ENCODE assay signal across 25 cellular contexts in the genomic region with DNA sequence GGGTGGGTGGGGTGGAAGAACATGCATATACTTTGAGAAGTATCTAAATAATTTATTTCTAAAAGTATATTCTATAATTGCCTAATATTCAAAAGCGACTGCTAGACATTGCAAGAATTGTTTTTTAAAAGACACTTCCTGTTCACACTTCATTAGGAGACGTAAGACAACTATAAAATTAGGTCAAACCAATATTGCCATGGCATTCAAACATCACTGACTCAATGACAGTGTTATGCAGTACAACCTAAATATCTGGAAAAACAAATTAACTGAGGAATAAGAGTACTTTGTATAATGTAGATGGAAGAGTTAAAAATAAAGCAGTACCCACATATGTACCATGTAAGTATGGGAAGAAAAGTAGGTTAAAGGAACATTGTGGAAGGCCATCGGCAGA. TPM values are rescaled to one million over a fixed set of nuclear protein-coding genes. Genes with fewer than 3 reads are reported as not detected.
A peak's percentile ranks its signal among the peaks of the same experiment; 100 is the strongest.
DNase-seq lines count a peak whose midpoint lies in the region; ATAC-seq lines count a peak whose summit lies in the region.
"Had no signal": no experiment of that assay in that cellular context is flagged by ENCODE, and none has a peak within 500 bp of the region (broad histone marks: within the 10 kb centered on the region; RNA-seq: fewer than 3 reads in every experiment).

No MANE protein-coding gene starts in this region.

- intact Hi-C loops in left ventricle myocardium superior (cut with micrococcal nuclease), result no loop called here

- peak overlapping the region; percentile 72 for H3K27ac Mint-ChIP-seq in activated naive CD8-positive, alpha-beta T cell
- no peak overlapping the region for H3K27ac Mint-ChIP-seq in activated naive CD8-positive, alpha-beta T cell treated with anti-CD3 and anti-CD28 coated beads for 36 hours
- H3K27ac Mint-ChIP-seq in T-helper 17 cell, result peak overlapping the region; percentile 88
- H3K27ac Mint-ChIP-seq in effector memory CD8-positive, alpha-beta T cell, result peak overlapping the region; percentile 78 to 97
- H3K27ac Mint-ChIP-seq: activated naive CD8-positive, alpha-beta T cell treated with anti-CD3 and anti-CD28 coated beads, Interleukin-2, amount 10 ng/mL, durations not matched to agents 7 days and 5 days; mesothelial cell of epicardium; WTC11 had no signal

- in situ Hi-C loops in ACHN (cut with HindIII; ENCODE audit: low pct_ligation_motif_present, low pct_unique_long_range_greater_than_20kb, low sequenced_read_pairs), result no loop called here

- no peaks in the 10 kb centered on the region for H3K9me3 Mint-ChIP-seq in activated naive CD8-positive, alpha-beta T cell (ENCODE audit: low read depth)
- no peaks in the 10 kb centered on the region for H3K9me3 Mint-ChIP-seq in activated naive CD8-positive, alpha-beta T cell treated with anti-CD3 and anti-CD28 coated beads for 36 hours
- H3K9me3 Mint-ChIP-seq in effector memory CD8-positive, alpha-beta T cell, result no peaks in the 10 kb centered on the region
- H3K9me3 Mint-ChIP-seq: activated naive CD8-positive, alpha-beta T cell treated with anti-CD3 and anti-CD28 coated beads, Interleukin-2, amount 10 ng/mL, durations not matched to agents 7 days and 5 days; dendritic cell treated with granulocyte-macrophage colony-stimulating factor and Interleukin-4, amounts not matched to agents 40 ng/mL and 50 ng/mL, for 4 days; mesothelial cell of epicardium; WTC11 had no signal

- H3K4me1 Mint-ChIP-seq in activated naive CD8-positive, alpha-beta T cell (ENCODE audit: low read depth), result peaks cover 72% of the 10 kb centered on the region
- peaks cover 56% of the 10 kb centered on the region for H3K4me1 Mint-ChIP-seq in activated naive CD8-positive, alpha-beta T cell treated with anti-CD3 and anti-CD28 coated beads for 36 hours
- peaks cover 61% of the 10 kb centered on the region for H3K4me1 Mint-ChIP-seq in T-helper 17 cell
- peaks cover 47 to 64% of the 10 kb centered on the region in 2 donors for H3K4me1 Mint-ChIP-seq in effector memory CD8-positive, alpha-beta T cell (ENCODE audit: low read depth in 2 of 2)

- H3K4me3 Mint-ChIP-seq in activated naive CD8-positive, alpha-beta T cell, result peak overlapping the region; percentile 46
- no peak overlapping the region for H3K4me3 Mint-ChIP-seq in activated naive CD8-positive, alpha-beta T cell treated with anti-CD3 and anti-CD28 coated beads for 36 hours
- peak overlapping the region; percentile 63 for H3K4me3 Mint-ChIP-seq in T-helper 17 cell
- peak overlapping the region; percentile 7 to 66 for H3K4me3 Mint-ChIP-seq in effector memory CD8-positive, alpha-beta T cell
- H3K4me3 Mint-ChIP-seq: activated naive CD8-positive, alpha-beta T cell treated with anti-CD3 and anti-CD28 coated beads, Interleukin-2, amount 10 ng/mL, durations not matched to agents 7 days and 5 days; dendritic cell treated with granulocyte-macrophage colony-stimulating factor and Interleukin-4, amounts not matched to agents 40 ng/mL and 50 ng/mL, for 4 days; mesothelial cell of epicardium; WTC11 had no signal

- ATAC-seq in T-helper 17 cell (peak; percentile 13), left ventricle myocardium superior (no peak)
- peak; percentile 33 for ATAC-seq in effector memory CD8-positive, alpha-beta T cell (replicated peaks)
- ATAC-seq: esophagus mucosa, WTC11 had no signal

- DNase-seq in activated naive CD8-positive, alpha-beta T cell treated with anti-CD3 and anti-CD28 coated beads for 36 hours, result no peak
- DNase-seq in T-helper 17 cell (no peak), NCI-H524 (lab: John Stamatoyannopoulos, UW) (no peak), ACHN (no peak), left ventricle myocardium superior (no peak)
- DNase-seq in effector memory CD8-positive, alpha-beta T cell, result no peak
- DNase-seq: activated naive CD8-positive, alpha-beta T cell treated with anti-CD3 and anti-CD28 coated beads, Interleukin-2, amount 10 ng/mL, durations not matched to agents 7 days and 5 days; Calu3; caudate nucleus; DMS79 treated with DMSO at 0.1 percent for 48 hours; GDM1; HCEC 1CT; NCI-H1417; NCI-H2029 treated with DMSO at 0.1 percent for 48 hours; NCI-H526; OCI-M1; stimulated activated CD4-positive, alpha-beta T cell treated with anti-CD3 and anti-CD28 coated beads, Interleukin-4, amount 100 ng/mL, for 1 hour had no signal

- H3K9me3 ChIP-seq in T-helper 17 cell (ENCODE audit: control insufficient read depth, low read length, poor library complexity, severe bottlenecking), result no peaks in the 10 kb centered on the region
- H3K9me3 ChIP-seq: BLaER1 treated with 17β-estradiol and CSF1 and Interleukin-3, amounts not matched to agents 10 nM and 100 nM; SJSA1; tibial nerve had no signal

- H3K36me3 Mint-ChIP-seq in activated naive CD8-positive, alpha-beta T cell, result peaks cover 10% of the 10 kb centered on the region
- peaks cover 54% of the 10 kb centered on the region for H3K36me3 Mint-ChIP-seq in activated naive CD8-positive, alpha-beta T cell treated with anti-CD3 and anti-CD28 coated beads for 36 hours
- peaks cover 28% of the 10 kb centered on the region for H3K36me3 Mint-ChIP-seq in T-helper 17 cell (ENCODE audit: low read depth)
- peaks cover 92% of the 10 kb centered on the region for H3K36me3 Mint-ChIP-seq in effector memory CD8-positive, alpha-beta T cell (ENCODE audit: insufficient read depth)

- H3K27me3 Mint-ChIP-seq in activated naive CD8-positive, alpha-beta T cell, result no peaks in the 10 kb centered on the region
- H3K27me3 Mint-ChIP-seq in activated naive CD8-positive, alpha-beta T cell treated with anti-CD3 and anti-CD28 coated beads for 36 hours, result no peaks in the 10 kb centered on the region
- no peaks in the 10 kb centered on the region for H3K27me3 Mint-ChIP-seq in T-helper 17 cell
- H3K27me3 Mint-ChIP-seq in effector memory CD8-positive, alpha-beta T cell, result no peaks in the 10 kb centered on the region
- H3K27me3 Mint-ChIP-seq: activated naive CD8-positive, alpha-beta T cell treated with anti-CD3 and anti-CD28 coated beads, Interleukin-2, amount 10 ng/mL, durations not matched to agents 7 days and 5 days; dendritic cell treated with granulocyte-macrophage colony-stimulating factor and Interleukin-4, amounts not matched to agents 40 ng/mL and 50 ng/mL, for 4 days had no signal

RNA-seq across cellular contexts. Expression of a gene that starts 4.5 kb away (rescaled TPM):
- 10 to 100 TPM; 61.4 to 68.0 TPM for total RNA-seq in activated naive CD8-positive, alpha-beta T cell treated with anti-CD3 and anti-CD28 coated beads for 36 hours
- total RNA-seq in T-helper 17 cell, result 100 to 1,000 TPM; 294 to 337 TPM
- 17.1 TPM for total RNA-seq in left ventricle myocardium superior

Comparison
In these comparisons a context has a peak if more than half of its experiments do, and no peak if none do; other contexts are left out.
1. RNA of a gene that starts 4.5 kb away (total RNA-seq): 294 to 337 TPM in T-helper 17 cell; 61.4 to 68.0 TPM in activated naive CD8-positive, alpha-beta T cell treated with anti-CD3 and anti-CD28 coated beads for 36 hours and 17.1 TPM in left ventricle myocardium superior (single experiment); every median in the first group is over 4 times any median in the second.